ENCODE assay signal across 14 cellular contexts in genomic region chr2:109380502-109381326, GRCh38.
A peak's percentile ranks its signal among the peaks of the same experiment; 100 is the strongest.
DNase-seq lines count a peak whose midpoint lies in the region; ATAC-seq and TF ChIP-seq lines count a peak whose summit lies in the region.
"Had no signal": no experiment of that assay in that cellular context is flagged by ENCODE, and none has a peak within 500 bp of the region (broad histone marks: within the 10 kb centered on the region; RNA-seq: fewer than 3 reads in every experiment).

No MANE protein-coding gene starts in this region.

- ATAC-seq in natural killer cell (no peak), GM19395 (IDR thresholded peaks at IDR 0.05; ENCODE audit: unreplicated experiment) (no peak)
- ATAC-seq in natural killer cell treated with Interleukin-12 subunit alpha and Interleukin-12 subunit beta and Interleukin-15 and Interleukin-18, amount 100 ng/mL, for 72 hours: no peak

- intact Hi-C loops in natural killer cell (cut with micrococcal nuclease): no loop called here

- DNase-seq in natural killer cell (peak; percentile 10), astrocyte of the spinal cord (ENCODE audit: low read depth, low spot score) (peak; percentile 45), myocyte (ENCODE audit: low read depth) (peak; percentile 82), hypothalamus (lab: John Stamatoyannopoulos, UW) (no peak), NCI-H1048 (lab: John Stamatoyannopoulos, UW) (no peak), NCI-H524 (lab: John Stamatoyannopoulos, UW) (no peak)
- DNase-seq in natural killer cell treated with Interleukin-12 subunit alpha and Interleukin-12 subunit beta and Interleukin-15 and Interleukin-18, amount 100 ng/mL, for 72 hours (ENCODE audit: low spot score): no peak
- DNase-seq: GM23248, hippocampal formation, left ventricle myocardium inferior, naive B cell, testis had no signal

- TF ChIP-seq CTCF in natural killer cell (IDR thresholded peaks at IDR 0.05): no peak
- TF ChIP-seq CTCF in astrocyte of the spinal cord (IDR thresholded peaks at IDR 0.05; ENCODE audit: low read depth, low read length): no peak

- H3K9me3 Mint-ChIP-seq in natural killer cell: no peaks in the 10 kb centered on the region
- no peaks in the 10 kb centered on the region for H3K9me3 Mint-ChIP-seq in natural killer cell treated with Interleukin-12 subunit alpha and Interleukin-12 subunit beta and Interleukin-15 and Interleukin-18, amount 100 ng/mL, for 72 hours
- H3K9me3 Mint-ChIP-seq: naive B cell; T-helper 2 cell treated with Interferon-gamma antibody and Interleukin-4, amounts not matched to agents 5 μg/mL and 100 μg/mL, for 36 hours had no signal

- H3K4me3 Mint-ChIP-seq in natural killer cell: no peak overlapping the region
- no peak overlapping the region for H3K4me3 Mint-ChIP-seq in natural killer cell treated with Interleukin-12 subunit alpha and Interleukin-12 subunit beta and Interleukin-15 and Interleukin-18, amount 100 ng/mL, for 72 hours
- H3K4me3 Mint-ChIP-seq: naive B cell; T-helper 2 cell treated with Interferon-gamma antibody and Interleukin-4, amounts not matched to agents 5 μg/mL and 100 μg/mL, for 36 hours had no signal

- in situ Hi-C loops in astrocyte of the spinal cord (cut with HindIII; ENCODE audit: low sequenced_read_pairs): no loop called here

- peaks cover 7 to 8% of the 10 kb centered on the region in 2 donors for H3K27me3 Mint-ChIP-seq in natural killer cell (ENCODE audit: low read depth in 2 of 2)
- peaks cover 0 to 7% of the 10 kb centered on the region in 2 donors for H3K27me3 Mint-ChIP-seq in natural killer cell treated with Interleukin-12 subunit alpha and Interleukin-12 subunit beta and Interleukin-15 and Interleukin-18, amount 100 ng/mL, for 72 hours
- H3K27me3 Mint-ChIP-seq: naive B cell had no signal

- H3K4me1 Mint-ChIP-seq in natural killer cell: no peaks in the 10 kb centered on the region
- H3K4me1 Mint-ChIP-seq in natural killer cell treated with Interleukin-12 subunit alpha and Interleukin-12 subunit beta and Interleukin-15 and Interleukin-18, amount 100 ng/mL, for 72 hours (ENCODE audit: low read depth in 2 of 2): no peaks in the 10 kb centered on the region
- H3K4me1 Mint-ChIP-seq: naive B cell had no signal

- H3K4me3 ChIP-seq in astrocyte of the spinal cord (ENCODE audit: low read depth, low read length): no peak overlapping the region
- H3K4me3 ChIP-seq: GM23248, left ventricle myocardium inferior, testis had no signal

- H3K27ac Mint-ChIP-seq in natural killer cell: no peak overlapping the region
- no peak overlapping the region for H3K27ac Mint-ChIP-seq in natural killer cell treated with Interleukin-12 subunit alpha and Interleukin-12 subunit beta and Interleukin-15 and Interleukin-18, amount 100 ng/mL, for 72 hours
- H3K27ac Mint-ChIP-seq: T-helper 2 cell treated with Interferon-gamma antibody and Interleukin-4, amounts not matched to agents 5 μg/mL and 100 μg/mL, for 36 hours had no signal

- H3K36me3 Mint-ChIP-seq in natural killer cell: no peaks in the 10 kb centered on the region
- H3K36me3 Mint-ChIP-seq in natural killer cell treated with Interleukin-12 subunit alpha and Interleukin-12 subunit beta and Interleukin-15 and Interleukin-18, amount 100 ng/mL, for 72 hours: no peaks in the 10 kb centered on the region
- H3K36me3 Mint-ChIP-seq: naive B cell had no signal

Comparison
In these comparisons a context has a peak if more than half of its experiments do, and no peak if none do; other contexts are left out.
1. DNase-seq: peak in natural killer cell (single experiment), astrocyte of the spinal cord (single experiment) and myocyte (single experiment); none in natural killer cell treated with Interleukin-12 subunit alpha and Interleukin-12 subunit beta and Interleukin-15 and Interleukin-18, amount 100 ng/mL, for 72 hours (single experiment), hypothalamus (0 of 51), NCI-H1048 (single experiment) and NCI-H524 (0 of 2).